Comparison of ENCODE assay signal across 8 cellular contexts in genomic region chr5:147452137-147452838, GRCh38. TPM values are rescaled to one million over a fixed set of nuclear protein-coding genes. Genes with fewer than 3 reads are reported as not detected.
DNase-seq lines count a peak whose midpoint lies in the region; ATAC-seq and TF ChIP-seq lines count a peak whose summit lies in the region.

No MANE protein-coding gene starts in this region.

- H3K36me3 ChIP-seq in HUES64 (ENCODE audit: insufficient read depth, low read length) = peaks cover 4% of the 10 kb centered on the region

- ATAC-seq in naive B cell (ENCODE audit: low read depth in 2 of 2) (no peak), GM21576 (IDR thresholded peaks at IDR 0.05; ENCODE audit: unreplicated experiment) (no peak), GM21360 (IDR thresholded peaks at IDR 0.05; ENCODE audit: unreplicated experiment) (no peak)

- H3K4me3 ChIP-seq in AG10803 (ENCODE audit: low read length) (peak overlapping the region; percentile 82), HUES64 (ENCODE audit: low read length) (peak overlapping the region; percentile 91), choroid plexus epithelial cell (ENCODE audit: low read depth, low read length) (peak overlapping the region; percentile 82)

- TF ChIP-seq CTCF in AG10803 (conservative IDR thresholded peaks at IDR 0.05; ENCODE audit: low read length) (no peak), choroid plexus epithelial cell (conservative IDR thresholded peaks at IDR 0.05; ENCODE audit: low read depth, low read length) (no peak)

- H3K27me3 Mint-ChIP-seq in naive B cell = peaks cover 57 to 84% (median 76%) of the 10 kb centered on the region in 3 donors

- no peaks in the 10 kb centered on the region for H3K36me3 Mint-ChIP-seq in naive B cell

- H3K27me3 ChIP-seq in HUES64 (ENCODE audit: insufficient read depth, low read length) = no peaks in the 10 kb centered on the region

- peaks cover 65% of the 10 kb centered on the region for H3K4me1 ChIP-seq in HUES64 (ENCODE audit: insufficient read depth, low read length)

- peak overlapping the region in 7 of 8 donors; percentile 12 to 92 (median 66) for H3K4me3 Mint-ChIP-seq in naive B cell

- WGBS in HUES64 = under 1% methylated on average over 27 of the region's 27 CpGs

- DNase-seq in AG10803 (ENCODE audit: low read depth) (no peak), choroid plexus epithelial cell (ENCODE audit: low read depth) (no peak), naive B cell (no peak), NCI-H2196 (lab: John Stamatoyannopoulos, UW; ENCODE audit: unreplicated experiment) (no peak)
- DNase-seq in stimulated activated CD4-positive, alpha-beta T cell treated with anti-CD3 and anti-CD28 coated beads, Interleukin-1b, Interleukin-23, amount 100 ng/mL, for 48 hours = no peak

- peaks cover 15 to 21% (median 19%) of the 10 kb centered on the region in 3 donors for H3K4me1 Mint-ChIP-seq in naive B cell

- peak overlapping the region in 1 of 6 donors; percentile 74 for H3K27ac Mint-ChIP-seq in naive B cell

- H3K9me3 ChIP-seq in HUES64 (ENCODE audit: insufficient read depth, low read depth, low read length) = no peaks in the 10 kb centered on the region

- peak overlapping the region; percentile 91; the same call in 1 of the 2 replicates for H3K27ac ChIP-seq in HUES64 (ENCODE audit: low read depth, low read length)

- peaks cover 0 to 3% (median 0%) of the 10 kb centered on the region in 7 donors for H3K9me3 Mint-ChIP-seq in naive B cell

- H3K9ac ChIP-seq in HUES64 (ENCODE audit: low read depth, low read length) = peak overlapping the region; percentile 82

RNA-seq across cellular contexts. Expression of gene DPYSL3, which starts 57.6 kb away (rescaled TPM):
- 234 TPM for polyA plus RNA-seq in HUES64 (2013, experiment 1 of 2)
- polyA plus RNA-seq in HUES64 (2013, experiment 2 of 2) = 219 TPM
- polyA plus RNA-seq in naive B cell (ENCODE audit: low read depth in 6 of 6) = not detected
